9 cellular contexts compared by ENCODE assay signal in the genomic region with DNA sequence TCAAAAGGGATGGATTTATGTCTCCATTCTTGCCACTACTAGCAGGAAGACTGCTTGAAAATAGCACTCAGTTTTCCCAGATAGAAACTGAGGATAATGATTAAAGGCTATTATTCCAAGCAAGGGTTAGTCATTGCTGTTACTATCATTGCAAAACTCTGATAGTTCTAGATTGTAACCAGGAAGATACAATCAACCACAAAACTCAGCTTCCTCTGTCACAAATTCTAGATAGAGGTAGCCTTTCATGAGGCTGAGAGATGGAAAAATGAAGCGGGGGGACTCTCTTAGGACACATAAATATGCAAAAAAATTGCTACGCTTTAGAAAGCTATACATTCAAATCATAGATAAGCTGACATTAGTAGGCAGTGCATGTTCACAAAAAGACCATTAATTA. TPM values are rescaled to one million over a fixed set of nuclear protein-coding genes. Genes with fewer than 3 reads are reported as not detected.
A peak's percentile ranks its signal among the peaks of the same experiment; 100 is the strongest.
DNase-seq lines count a peak whose midpoint lies in the region; ATAC-seq lines count a peak whose summit lies in the region.
"Had no signal": no experiment of that assay in that cellular context is flagged by ENCODE, and none has a peak within 500 bp of the region (broad histone marks: within the 10 kb centered on the region; RNA-seq: fewer than 3 reads in every experiment).

No MANE protein-coding gene starts in this region.

- peaks cover 83% of the 10 kb centered on the region for H3K4me1 Mint-ChIP-seq in activated naive CD8-positive, alpha-beta T cell (ENCODE audit: low read depth)

- no peaks in the 10 kb centered on the region for H3K27me3 Mint-ChIP-seq in activated naive CD8-positive, alpha-beta T cell

- no peak overlapping the region for H3K27ac ChIP-seq in aorta (ENCODE audit: low read depth in 1 of 2, low read length in 2 of 2)
- H3K27ac ChIP-seq: KMS-11 had no signal

- H3K36me3 Mint-ChIP-seq in activated naive CD8-positive, alpha-beta T cell = peaks cover 13% of the 10 kb centered on the region

- WGBS in aorta, 2 donors = 73 to 83% methylated on average over 2 of the region's 2 CpGs

- DNase-seq in stimulated activated naive CD4-positive, alpha-beta T cell (lab: John Stamatoyannopoulos, UW) = peak in 4 of 6 experiments; percentile 8 to 57 (median 46)
- DNase-seq in stimulated activated naive CD4-positive, alpha-beta T cell treated with Interleukin-2 at 50 U/mL for 16 hours (lab: John Stamatoyannopoulos, UW) = no peak
- DNase-seq in kidney tubule cell (ENCODE audit: low spot score) (peak; percentile 66), aorta (no peak), NCI-H1436 (lab: John Stamatoyannopoulos, UW) (no peak), occipital lobe (lab: John Stamatoyannopoulos, UW) (no peak)

- H3K4me1 ChIP-seq in aorta (ENCODE audit: control insufficient read depth in 1 of 2, insufficient read depth in 2 of 2, low read length in 2 of 2) = peaks cover 2 to 3% of the 10 kb centered on the region in 2 donors

- intact Hi-C loops in aorta (cut with DNase I) = no loop called here

- H3K9me3 ChIP-seq in aorta (ENCODE audit: control insufficient read depth, low read length) = no peaks in the 10 kb centered on the region

- no peaks in the 10 kb centered on the region for H3K9me3 Mint-ChIP-seq in activated naive CD8-positive, alpha-beta T cell (ENCODE audit: low read depth)

- H3K27me3 ChIP-seq in aorta (ENCODE audit: control insufficient read depth in 1 of 2, insufficient read depth in 2 of 2, low read length in 1 of 2) = no peaks in the 10 kb centered on the region

- peak overlapping the region; percentile 87 for H3K27ac Mint-ChIP-seq in activated naive CD8-positive, alpha-beta T cell

- peaks cover 0 to 2% of the 10 kb centered on the region in 2 donors for H3K36me3 ChIP-seq in aorta (ENCODE audit: control insufficient read depth in 1 of 2, insufficient read depth in 2 of 2, low read length in 1 of 2)

- ATAC-seq in aorta (ENCODE audit: low FRiP score) (no peak), HG02678 (IDR thresholded peaks at IDR 0.05; ENCODE audit: unreplicated experiment) (no peak)

- peak overlapping the region; percentile 92 for H3K4me3 Mint-ChIP-seq in activated naive CD8-positive, alpha-beta T cell

- peak overlapping the region; percentile 48 to 98 for H3K4me3 ChIP-seq in aorta (ENCODE audit: low read length in 2 of 2)

RNA-seq across cellular contexts. Expression of a gene that starts 3.1 kb away (rescaled TPM):
- total RNA-seq in aorta (100 to 1,000 TPM; 378 to 546 TPM), occipital lobe (27.0 TPM)
- 100 to 1,000 TPM; 504 to 788 TPM for polyA plus RNA-seq in aorta

Comparison
In these comparisons a context has a peak if more than half of its experiments do, and no peak if none do; other contexts are left out.
1. DNase-seq: peak in stimulated activated naive CD4-positive, alpha-beta T cell (4 of 6) and kidney tubule cell (single experiment); none in stimulated activated naive CD4-positive, alpha-beta T cell treated with Interleukin-2 at 50 U/mL for 16 hours (single experiment), aorta (0 of 2), NCI-H1436 (single experiment) and occipital lobe (single experiment).
2. RNA of a gene that starts 3.1 kb away (total RNA-seq): 378 to 546 TPM in aorta; 27.0 TPM in occipital lobe (single experiment); every median in the first group is over 10 times any median in the second.